In the genomic region with DNA sequence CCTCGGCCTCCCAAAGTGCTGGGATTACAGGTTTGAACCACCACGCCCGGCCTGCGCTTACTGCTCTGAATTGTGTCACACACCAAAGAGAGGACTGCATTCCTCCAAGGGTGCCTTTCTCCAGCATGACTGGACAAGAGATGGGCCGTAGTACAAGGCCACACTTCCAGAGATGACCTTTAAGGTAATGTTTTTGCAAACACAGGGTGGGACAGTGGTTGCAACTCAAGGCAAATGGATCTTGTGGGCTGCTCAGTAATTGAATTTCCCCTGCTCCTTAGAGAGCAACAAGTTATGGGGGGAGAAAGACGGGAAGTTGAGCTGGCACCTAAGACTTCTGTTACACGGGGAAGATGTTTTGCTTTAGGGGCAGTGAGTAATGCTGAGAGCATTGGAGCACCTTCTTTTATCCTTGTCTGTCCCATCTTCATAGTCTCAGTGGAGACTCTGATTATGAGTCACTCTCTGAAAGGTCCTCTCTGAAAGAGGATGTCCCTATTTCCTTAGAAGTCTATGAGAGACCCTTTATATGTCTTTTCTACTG, we compare ENCODE assay signal across 2 cellular contexts.
TF ChIP-seq lines count a peak whose summit lies in the region.

No MANE protein-coding gene starts in this region.

TF ChIP-seq in IMR-90, 13 proteins besides CTCF, POLR2A, EP300 and RAD21 (continued from another document):
- peak; percentile 46 for TF ChIP-seq RCOR1 (IDR thresholded peaks at IDR 0.05; ENCODE audit: insufficient replicate concordance, low read length)
- peak; percentile 68 for TF ChIP-seq FOS (IDR thresholded peaks at IDR 0.05; ENCODE audit: low read depth, low read length)

TF ChIP-seq in GM12891, 5 proteins besides CTCF, POLR2A, EP300 and RAD21 (continued from another document):
- no peak for TF ChIP-seq PAX5 (IDR thresholded peaks at IDR 0.05; ENCODE audit: insufficient read depth, low read length, severe bottlenecking)
- TF ChIP-seq SPI1 (IDR thresholded peaks at IDR 0.05; ENCODE audit: low read depth, low read length) = no peak
